ENCODE assay signal across 8 cellular contexts in the genomic region with DNA sequence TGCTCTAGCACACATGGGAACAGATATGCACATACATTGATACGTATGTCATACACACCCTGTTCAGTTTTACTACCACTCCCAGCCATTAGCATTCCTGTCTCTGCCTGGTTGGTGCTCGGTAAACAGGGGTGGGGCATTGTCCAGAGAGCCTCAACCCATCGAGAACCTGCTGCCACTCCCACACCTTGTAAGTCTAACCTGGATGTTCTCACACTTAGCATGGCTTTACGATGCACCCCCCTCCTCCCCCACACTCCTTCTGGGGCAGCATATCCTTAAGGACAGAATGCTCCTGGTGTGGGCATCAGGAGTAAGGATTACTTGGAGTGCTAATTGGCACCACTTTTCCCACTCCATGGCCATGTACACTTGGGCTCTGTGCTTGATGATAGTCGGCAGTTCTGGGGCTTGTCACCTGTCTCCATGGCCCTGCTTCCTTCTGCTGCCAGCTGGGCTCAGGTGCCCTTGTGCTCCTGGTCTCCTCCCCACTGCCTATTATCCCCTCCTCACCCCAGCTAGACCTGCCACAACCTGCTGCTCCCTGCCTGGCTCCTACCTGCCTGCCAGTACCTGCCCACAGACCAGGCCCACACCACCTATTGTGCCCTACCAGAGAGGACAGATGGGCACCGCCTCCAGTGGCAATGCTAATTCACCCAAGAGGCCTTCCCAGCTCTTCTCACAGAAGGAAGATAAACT. TPM values are rescaled to one million over a fixed set of nuclear protein-coding genes. Genes with fewer than 3 reads are reported as not detected.
A peak's percentile ranks its signal among the peaks of the same experiment; 100 is the strongest.
DNase-seq lines count a peak whose midpoint lies in the region; ATAC-seq, FAIRE-seq and TF ChIP-seq lines count a peak whose summit lies in the region.

No MANE protein-coding gene starts in this region.

- TF ChIP-seq CTCF in osteocyte (IDR thresholded peaks at IDR 0.05) (no peak), right atrium auricular region (IDR thresholded peaks at IDR 0.05) (no peak)

- H3K9me3 ChIP-seq in right atrium auricular region = no peaks in the 10 kb centered on the region

- H3K4me1 ChIP-seq in right atrium auricular region = peaks cover 0 to 22% of the 10 kb centered on the region in 2 donors

- ATAC-seq in HG03095 (IDR thresholded peaks at IDR 0.05; ENCODE audit: unreplicated experiment) = no peak

- H3K4me3 ChIP-seq in right atrium auricular region = peak overlapping the region in 1 of 2 donors; percentile 61

- H3K36me3 ChIP-seq in right atrium auricular region = peaks cover 15% of the 10 kb centered on the region

- FAIRE-seq in GM12891 (lab: Jason Lieb, UNC) = peak; percentile 20

- no peak overlapping the region for H3K27ac Mint-ChIP-seq in osteocyte (ENCODE audit: unreplicated experiment)

- DNase-seq in GM12891 (ENCODE audit: insufficient read length, low spot score) = no peak
- peak; percentile 83 for DNase-seq in NCI-H2171 (lab: John Stamatoyannopoulos, UW)
- no peak for DNase-seq in osteocyte (ENCODE audit: extremely low spot score, unreplicated experiment)
- DNase-seq in AG20443 (ENCODE audit: low spot score) = no peak
- DNase-seq in right atrium auricular region (ENCODE audit: low spot score) = no peak
- no peak for DNase-seq in SIG-M5 (lab: John Stamatoyannopoulos, UW)

- no peaks in the 10 kb centered on the region for H3K27me3 ChIP-seq in right atrium auricular region

- H3K4me1 Mint-ChIP-seq in osteocyte (ENCODE audit: unreplicated experiment) = peaks cover 22% of the 10 kb centered on the region

- H3K27ac ChIP-seq in cingulate gyrus (ENCODE audit: low read depth, low read length) (peak overlapping the region; percentile 61), right atrium auricular region (no peak overlapping the region)

- peak overlapping the region; percentile 55 for H3K4me3 Mint-ChIP-seq in osteocyte (ENCODE audit: unreplicated experiment)

- H3K27me3 Mint-ChIP-seq in osteocyte (ENCODE audit: unreplicated experiment) = no peaks in the 10 kb centered on the region

- no peak for TF ChIP-seq POLR2A in GM12891 (IDR thresholded peaks at IDR 0.05; ENCODE audit: low read depth, low read length)

- H3K9me3 Mint-ChIP-seq in osteocyte (ENCODE audit: unreplicated experiment) = no peaks in the 10 kb centered on the region

- H3K36me3 Mint-ChIP-seq in osteocyte (ENCODE audit: unreplicated experiment) = peaks cover 18% of the 10 kb centered on the region

TF ChIP-seq in GM12891, 5 proteins besides CTCF, POLR2A, EP300 and RAD21:
- TF ChIP-seq POU2F2 (IDR thresholded peaks at IDR 0.05; ENCODE audit: low read depth, low read length) = no peak
- TF ChIP-seq POLR2AphosphoS5 (IDR thresholded peaks at IDR 0.05; ENCODE audit: low read depth, low read length) = no peak
- TF ChIP-seq SPI1 (IDR thresholded peaks at IDR 0.05; ENCODE audit: low read depth, low read length) = no peak
- TF ChIP-seq PAX5 (IDR thresholded peaks at IDR 0.05; ENCODE audit: insufficient read depth, low read length, severe bottlenecking) = no peak
- TF ChIP-seq TAF1 (IDR thresholded peaks at IDR 0.05; ENCODE audit: low read depth, low read length) = no peak

RNA-seq across cellular contexts. Expression of a gene that starts 0.7 kb away (rescaled TPM):
- 1.4 TPM for polyA plus RNA-seq in GM12891 (2012; ENCODE audit: low read depth, missing spikeins)
- 5.7 and 6.8 TPM in 2 replicates for total RNA-seq in osteocyte
- total RNA-seq in right atrium auricular region = 1 to 10 TPM; 1.6 to 2.9 TPM

RNA-seq across cellular contexts. Expression of a gene that starts 36.2 kb away (rescaled TPM):
- polyA plus RNA-seq in GM12891 (2012; ENCODE audit: low read depth, missing spikeins) = 34.8 TPM
- 87.5 and 90.9 TPM in 2 replicates for total RNA-seq in osteocyte
- 10 to 100 TPM; 26.0 to 35.5 TPM for total RNA-seq in right atrium auricular region

RNA-seq across cellular contexts. Expression of a gene that starts 42.5 kb away (rescaled TPM):
- 8.5 TPM for polyA plus RNA-seq in GM12891 (2012; ENCODE audit: low read depth, missing spikeins)
- total RNA-seq in osteocyte (28.3 and 28.6 TPM in 2 replicates), right atrium auricular region (1 to 10 TPM; 5.0 to 8.5 TPM)

RNA-seq across cellular contexts. Expression of a gene that starts 54.8 kb away (rescaled TPM):
- 42.1 TPM for polyA plus RNA-seq in GM12891 (2012; ENCODE audit: low read depth, missing spikeins)
- total RNA-seq in osteocyte (85.9 and 86.8 TPM in 2 replicates), right atrium auricular region (10 to 100 TPM; 42.2 to 52.5 TPM)
